Comparison of ENCODE assay signal across 12 cellular contexts in the genomic region with DNA sequence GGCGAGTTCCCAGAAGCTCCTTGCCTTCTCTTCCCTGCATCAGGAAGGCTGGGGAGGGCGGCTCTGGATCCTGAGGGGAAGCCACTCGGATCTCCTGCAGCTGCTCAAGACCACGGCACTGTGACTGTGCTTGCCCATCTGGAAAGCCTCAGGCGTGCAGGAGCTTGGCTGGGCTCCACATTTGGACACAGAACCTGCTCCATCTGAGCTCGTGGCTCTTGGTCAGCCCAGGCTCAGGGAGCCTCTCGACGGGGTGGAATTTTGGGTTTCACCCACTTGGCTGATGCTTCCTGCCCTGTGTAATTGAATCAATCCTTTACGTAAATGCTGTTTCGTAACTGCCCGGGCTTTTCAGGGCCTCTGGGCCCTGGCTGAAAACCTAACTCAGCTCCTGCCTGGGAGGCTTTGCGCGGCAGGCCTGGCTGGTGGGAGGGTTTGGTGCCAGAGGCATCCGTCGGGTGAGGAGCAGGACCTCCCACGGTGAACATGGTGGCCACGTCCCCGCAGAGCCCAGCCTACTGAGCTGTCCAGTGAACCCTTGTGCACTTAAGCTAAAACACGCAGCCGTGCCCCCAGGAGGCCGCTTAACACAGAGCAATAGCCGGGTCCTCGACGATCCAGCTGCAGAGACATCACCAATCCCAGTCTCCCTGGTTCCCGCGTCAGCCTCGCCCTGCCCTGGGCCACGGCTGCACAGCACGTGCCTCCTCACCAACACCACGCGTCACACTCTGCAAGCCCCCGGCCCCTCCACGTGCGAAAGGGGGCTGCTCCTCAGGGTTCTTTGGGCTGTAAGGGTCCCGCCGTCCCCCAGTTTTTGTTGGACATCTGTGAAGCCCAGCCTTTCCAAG.
DNase-seq lines count a peak whose midpoint lies in the region; FAIRE-seq and TF ChIP-seq lines count a peak whose summit lies in the region.
"Had no signal": no experiment of that assay in that cellular context is flagged by ENCODE, and none has a peak within 500 bp of the region (broad histone marks: within the 10 kb centered on the region; RNA-seq: fewer than 3 reads in every experiment).

No MANE protein-coding gene starts in this region.

- POLR2A ChIA-PET in OCI-LY7 (lab: Charles Lee) = no interaction called here

- BruUV-seq in OCI-LY7 (replicated peaks; lab: Mats Ljungman, UMichigan) = no TSS peak

- intact Hi-C loops in breast epithelium (cut with DNase I; ENCODE audit: low total_unique reads) (no loop called here), OCI-LY7 (cut with micrococcal nuclease; ENCODE audit: unreplicated experiment) (no loop called here)

- no peak for TF ChIP-seq POLR2A in breast epithelium (IDR thresholded peaks at IDR 0.05)
- TF ChIP-seq POLR2A in H54 (IDR thresholded peaks at IDR 0.05; ENCODE audit: low read depth, low read length) = no peak

- WGBS in smooth muscle cell (ENCODE audit: low lambda C conversion rate) = 70% methylated on average over 33 of the region's 36 CpGs

- H4K20me1 ChIP-seq in smooth muscle cell (ENCODE audit: low read depth) (no peaks in the 10 kb centered on the region), OCI-LY7 (ENCODE audit: insufficient read depth, low read length) (no peaks in the 10 kb centered on the region)

- H3K27ac ChIP-seq in breast epithelium = peak overlapping the region; percentile 46 to 86
- H3K27ac ChIP-seq in smooth muscle cell (ENCODE audit: low read depth) = peak overlapping the region; percentile 61
- H3K27ac ChIP-seq in OCI-LY7 (ENCODE audit: low read depth, low read length, poor library complexity, severe bottlenecking) = no peak overlapping the region
- H3K27ac ChIP-seq: SJCRH30 had no signal

- H3K9me3 ChIP-seq in breast epithelium (no peaks in the 10 kb centered on the region), smooth muscle cell (replicated peaks; ENCODE audit: low read depth) (no peaks in the 10 kb centered on the region), OCI-LY7 (ENCODE audit: low read length) (0 out of 2 replicates have a peak, but pooled peaks cover 5% of the 10 kb centered on the region)
- H3K9me3 ChIP-seq: SJCRH30 had no signal

- DNase-seq in HFF-Myc (ENCODE audit: extremely low read depth, low read depth) = peak; percentile 53
- DNase-seq in breast epithelium (ENCODE audit: low spot score in 2 of 2) = peak; percentile 55 to 67
- peak; percentile 67 for DNase-seq in left kidney (ENCODE audit: low read depth, low spot score)
- peak; percentile 11 for DNase-seq in smooth muscle cell (lab: John Stamatoyannopoulos, UW; ENCODE audit: unreplicated experiment)
- no peak for DNase-seq in OCI-LY7 (ENCODE audit: low spot score)
- DNase-seq in HK-2 (ENCODE audit: unreplicated experiment) = no peak
- no peak for DNase-seq in H54 (ENCODE audit: insufficient read length, low spot score)
- no peak for DNase-seq in NAMALWA (ENCODE audit: low spot score)
- DNase-seq: activated naive CD4-positive, alpha-beta T cell; stimulated activated CD4-positive, alpha-beta T cell treated with anti-CD3 and anti-CD28 coated beads, Interleukin-4, amount 100 ng/mL, for 24 hours had no signal

- H3K27me3 ChIP-seq in breast epithelium (peaks cover 0 to 12% of the 10 kb centered on the region in 2 donors), smooth muscle cell (ENCODE audit: low read depth) (no peaks in the 10 kb centered on the region)
- H3K27me3 ChIP-seq: SJCRH30 had no signal

- H3K4me1 ChIP-seq in breast epithelium = no peaks in the 10 kb centered on the region
- no peaks in the 10 kb centered on the region for H3K4me1 ChIP-seq in smooth muscle cell (ENCODE audit: low read depth)
- H3K4me1 ChIP-seq in OCI-LY7 (ENCODE audit: insufficient read depth, low read length, poor library complexity, severe bottlenecking) = no peaks in the 10 kb centered on the region
- H3K4me1 ChIP-seq: SJCRH30 had no signal

- TF ChIP-seq CTCF in HFF-Myc (IDR thresholded peaks at IDR 0.05; ENCODE audit: low read depth, low read length, missing control alignments) (no peak), breast epithelium (IDR thresholded peaks at IDR 0.05) (no peak), smooth muscle cell (IDR thresholded peaks at IDR 0.05; ENCODE audit: borderline replicate concordance, insufficient read depth, poor library complexity, severe bottlenecking) (no peak), OCI-LY7 (conservative IDR thresholded peaks at IDR 0.05; ENCODE audit: low read length) (no peak)

- H3K79me2 ChIP-seq in smooth muscle cell (ENCODE audit: low read depth) = no peaks in the 10 kb centered on the region
- H3K79me2 ChIP-seq in OCI-LY7 (ENCODE audit: insufficient read depth, low read depth, low read length) = no peaks in the 10 kb centered on the region

- no peaks in the 10 kb centered on the region for H3K9me2 ChIP-seq in OCI-LY7 (ENCODE audit: insufficient read depth, low read length)

- H3K4me2 ChIP-seq in smooth muscle cell = peak overlapping the region; percentile 53
- no peak overlapping the region for H3K4me2 ChIP-seq in OCI-LY7 (ENCODE audit: low read length)

- H3K9ac ChIP-seq in smooth muscle cell (ENCODE audit: low read depth) = no peak overlapping the region

- H2AFZ ChIP-seq in smooth muscle cell (ENCODE audit: low read depth) (no peak overlapping the region), OCI-LY7 (ENCODE audit: low read length) (no peak overlapping the region)

- no peak for FAIRE-seq in H54 (lab: Jason Lieb, UNC)
- FAIRE-seq: K562 had no signal

- H3K36me3 ChIP-seq in breast epithelium (no peaks in the 10 kb centered on the region), smooth muscle cell (ENCODE audit: low read depth) (no peaks in the 10 kb centered on the region), OCI-LY7 (ENCODE audit: insufficient read depth, low read length) (no peaks in the 10 kb centered on the region)
- H3K36me3 ChIP-seq: SJCRH30 had no signal

- H3K4me3 ChIP-seq in HFF-Myc (replicated peaks; ENCODE audit: low read depth, low read length) = no peak overlapping the region
- peak overlapping the region in 1 of 3 donors; percentile 3 for H3K4me3 ChIP-seq in breast epithelium
- H3K4me3 ChIP-seq in smooth muscle cell = no peak overlapping the region
- no peak overlapping the region for H3K4me3 ChIP-seq in OCI-LY7 (ENCODE audit: low read depth, low read length, poor library complexity, severe bottlenecking)
- H3K4me3 ChIP-seq: K562, SJCRH30 had no signal

- CTCF ChIA-PET in OCI-LY7 (lab: Charles Lee; ENCODE audit: unreplicated experiment) = no interaction called here

- H3F3A ChIP-seq in smooth muscle cell (ENCODE audit: low read depth) = no peaks in the 10 kb centered on the region

Comparison
In these comparisons a context has a peak if more than half of its experiments do, and no peak if none do; other contexts are left out.
1. DNase-seq: peak in HFF-Myc (single experiment), breast epithelium (2 of 2), left kidney (single experiment) and smooth muscle cell (single experiment); none in OCI-LY7 (single experiment), HK-2 (single experiment), H54 (single experiment) and NAMALWA (single experiment).